8 cellular contexts compared by ENCODE assay signal in the genomic region with DNA sequence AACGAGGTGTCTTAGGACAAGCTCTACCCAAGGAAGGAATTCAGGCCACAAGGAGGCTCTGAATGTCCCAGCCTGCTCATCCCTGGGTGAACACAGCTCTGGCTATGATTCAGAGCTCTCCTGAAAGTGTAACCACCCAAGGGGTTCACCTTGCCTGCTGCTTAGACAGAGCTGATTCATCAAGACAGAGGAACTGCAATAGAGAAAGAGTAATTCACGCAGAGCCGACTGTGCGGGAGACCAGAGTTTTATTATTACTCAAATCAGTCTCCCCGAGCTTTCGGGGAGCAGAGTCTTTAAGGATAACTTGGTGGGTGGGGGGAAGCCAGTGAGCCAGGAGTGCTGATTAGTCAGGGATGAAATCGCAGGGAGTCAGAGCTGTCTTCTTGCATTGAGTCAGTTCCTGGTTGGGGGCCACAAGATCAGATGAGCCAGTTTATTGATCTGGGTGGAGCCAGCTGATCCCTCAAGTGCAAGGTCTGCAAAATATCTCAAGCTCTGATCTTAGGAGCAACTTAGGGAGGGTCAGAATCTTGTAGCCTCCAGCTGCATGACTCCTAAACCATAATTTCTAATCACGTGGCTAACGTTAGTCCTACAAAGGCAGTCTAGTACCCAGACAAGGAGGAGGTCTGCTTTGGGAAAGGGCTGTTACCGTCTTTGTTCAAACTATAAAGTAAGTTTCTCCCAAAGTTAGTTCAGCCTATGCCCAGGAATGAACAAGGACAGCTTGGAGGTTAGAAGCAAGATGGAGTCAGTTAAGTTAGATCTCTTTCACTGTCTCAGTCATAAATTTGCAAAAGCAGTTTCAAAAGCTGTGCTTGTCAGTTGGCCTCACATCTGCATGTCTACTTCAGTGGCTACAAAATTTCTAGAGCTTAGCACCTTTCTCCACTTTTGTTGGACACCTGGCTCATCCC.
DNase-seq lines count a peak whose midpoint lies in the region; ATAC-seq, FAIRE-seq and TF ChIP-seq lines count a peak whose summit lies in the region.
"Not testable (repeated sequence)": the region's sequence is repeated elsewhere in the genome, so short reads cannot be mapped to it uniquely, and the experiment has no call there.

No MANE protein-coding gene starts in this region.

- H3K4me3 Mint-ChIP-seq in activated T-cell treated with anti-CD3 and anti-CD28 coated beads, Interleukin-2, amount 50 U/mL, for 72 hours, result peak overlapping the region; percentile 69 to 85
- H3K4me3 Mint-ChIP-seq in osteocyte (ENCODE audit: unreplicated experiment); stimulated activated effector memory CD8-positive, alpha-beta T cell treated with anti-CD3 and anti-CD28 coated beads, Interleukin-12 subunit alpha, Interleukin-12 subunit beta, amount 100 ng/mL, for 72 hours: not testable (repeated sequence)

- H3K27ac Mint-ChIP-seq in activated T-cell treated with anti-CD3 and anti-CD28 coated beads, Interleukin-2, amount 50 U/mL, for 72 hours, result peak overlapping the region; percentile 90
- peak overlapping the region; percentile 97 for H3K27ac Mint-ChIP-seq in osteocyte (ENCODE audit: unreplicated experiment)
- not testable (repeated sequence) for H3K27ac Mint-ChIP-seq in stimulated activated effector memory CD8-positive, alpha-beta T cell treated with anti-CD3 and anti-CD28 coated beads, Interleukin-12 subunit alpha, Interleukin-12 subunit beta, amount 100 ng/mL, for 72 hours

- TF ChIP-seq CTCF in GM10248 (IDR thresholded peaks at IDR 0.05; ENCODE audit: control extremely low read depth, extremely low read depth, low read depth, missing control alignments), result not testable (repeated sequence)
- TF ChIP-seq CTCF in epithelial cell of proximal tubule (conservative IDR thresholded peaks at IDR 0.05; ENCODE audit: low read depth, low read length) (peak; percentile 45), osteocyte (IDR thresholded peaks at IDR 0.05) (peak; percentile 16)

- FAIRE-seq in RCC 7860 (lab: Jason Lieb, UNC), result peak; percentile 98

- POLR2A ChIA-PET in GM10248 (lab: Yijun Ruan, JAX), result not testable (repeated sequence)

- H3K27me3 Mint-ChIP-seq in activated T-cell treated with anti-CD3 and anti-CD28 coated beads, Interleukin-2, amount 50 U/mL, for 72 hours (ENCODE audit: low read depth), result peaks cover 58% of the 10 kb centered on the region
- not testable (repeated sequence) for H3K27me3 Mint-ChIP-seq in osteocyte (ENCODE audit: unreplicated experiment)

- CTCF ChIA-PET in GM10248 (lab: Yijun Ruan, JAX), result interaction anchor here (0.8 to 1.8 kb wide), 6 partner anchors 31 to 288 kb away, joined by 3 to 5 read pairs (median 4); no protein-coding TSS in a partner anchor

- ATAC-seq in GM21360 (IDR thresholded peaks at IDR 0.05; ENCODE audit: unreplicated experiment) (peak; percentile 73), HG02885 (IDR thresholded peaks at IDR 0.05; ENCODE audit: poor library complexity, unreplicated experiment) (peak; percentile 57)
- peak; percentile 99 for ATAC-seq in activated T-cell treated with anti-CD3 and anti-CD28 coated beads, Interleukin-2, amount 50 U/mL, for 72 hours (replicated peaks in 1 of 2)
- peak; percentile 91 for ATAC-seq in stimulated activated effector memory CD8-positive, alpha-beta T cell treated with anti-CD3 and anti-CD28 coated beads, Interleukin-12 subunit alpha, Interleukin-12 subunit beta, amount 100 ng/mL, for 72 hours

- H3K9me3 Mint-ChIP-seq in activated T-cell treated with anti-CD3 and anti-CD28 coated beads, Interleukin-2, amount 50 U/mL, for 72 hours; osteocyte (ENCODE audit: unreplicated experiment); stimulated activated effector memory CD8-positive, alpha-beta T cell treated with anti-CD3 and anti-CD28 coated beads, Interleukin-12 subunit alpha, Interleukin-12 subunit beta, amount 100 ng/mL, for 72 hours: not testable (repeated sequence)

- H3K36me3 Mint-ChIP-seq in activated T-cell treated with anti-CD3 and anti-CD28 coated beads, Interleukin-2, amount 50 U/mL, for 72 hours (ENCODE audit: insufficient read depth in 2 of 2); osteocyte (ENCODE audit: unreplicated experiment); stimulated activated effector memory CD8-positive, alpha-beta T cell treated with anti-CD3 and anti-CD28 coated beads, Interleukin-12 subunit alpha, Interleukin-12 subunit beta, amount 100 ng/mL, for 72 hours: not testable (repeated sequence)

- DNase-seq in GM10248 (ENCODE audit: extremely low spot score) (peak; percentile 38), RCC 7860 (ENCODE audit: low spot score) (peak; percentile 94), epithelial cell of proximal tubule (ENCODE audit: low read depth) (peak; percentile 88)
- peak; percentile 71 to 79 for DNase-seq in activated T-cell treated with anti-CD3 and anti-CD28 coated beads, Interleukin-2, amount 50 U/mL, for 72 hours
- not testable (repeated sequence) for DNase-seq in osteocyte (ENCODE audit: extremely low spot score, unreplicated experiment)
- DNase-seq in stimulated activated effector memory CD8-positive, alpha-beta T cell treated with anti-CD3 and anti-CD28 coated beads, Interleukin-12 subunit alpha, Interleukin-12 subunit beta, amount 100 ng/mL, for 72 hours (ENCODE audit: low spot score in 2 of 2), result peak in 1 of 2 donors; percentile 61

- H3K4me3 ChIP-seq in epithelial cell of proximal tubule (ENCODE audit: low read depth, low read length), result not testable (repeated sequence)

- peaks cover 10% of the 10 kb centered on the region for H3K4me1 Mint-ChIP-seq in activated T-cell treated with anti-CD3 and anti-CD28 coated beads, Interleukin-2, amount 50 U/mL, for 72 hours (ENCODE audit: low read depth)
- H3K4me1 Mint-ChIP-seq in osteocyte (ENCODE audit: unreplicated experiment), result peaks cover 74% of the 10 kb centered on the region
- H3K4me1 Mint-ChIP-seq in stimulated activated effector memory CD8-positive, alpha-beta T cell treated with anti-CD3 and anti-CD28 coated beads, Interleukin-12 subunit alpha, Interleukin-12 subunit beta, amount 100 ng/mL, for 72 hours, result not testable (repeated sequence)
